ENCODE assay signal across 1 cellular context in the genomic region with DNA sequence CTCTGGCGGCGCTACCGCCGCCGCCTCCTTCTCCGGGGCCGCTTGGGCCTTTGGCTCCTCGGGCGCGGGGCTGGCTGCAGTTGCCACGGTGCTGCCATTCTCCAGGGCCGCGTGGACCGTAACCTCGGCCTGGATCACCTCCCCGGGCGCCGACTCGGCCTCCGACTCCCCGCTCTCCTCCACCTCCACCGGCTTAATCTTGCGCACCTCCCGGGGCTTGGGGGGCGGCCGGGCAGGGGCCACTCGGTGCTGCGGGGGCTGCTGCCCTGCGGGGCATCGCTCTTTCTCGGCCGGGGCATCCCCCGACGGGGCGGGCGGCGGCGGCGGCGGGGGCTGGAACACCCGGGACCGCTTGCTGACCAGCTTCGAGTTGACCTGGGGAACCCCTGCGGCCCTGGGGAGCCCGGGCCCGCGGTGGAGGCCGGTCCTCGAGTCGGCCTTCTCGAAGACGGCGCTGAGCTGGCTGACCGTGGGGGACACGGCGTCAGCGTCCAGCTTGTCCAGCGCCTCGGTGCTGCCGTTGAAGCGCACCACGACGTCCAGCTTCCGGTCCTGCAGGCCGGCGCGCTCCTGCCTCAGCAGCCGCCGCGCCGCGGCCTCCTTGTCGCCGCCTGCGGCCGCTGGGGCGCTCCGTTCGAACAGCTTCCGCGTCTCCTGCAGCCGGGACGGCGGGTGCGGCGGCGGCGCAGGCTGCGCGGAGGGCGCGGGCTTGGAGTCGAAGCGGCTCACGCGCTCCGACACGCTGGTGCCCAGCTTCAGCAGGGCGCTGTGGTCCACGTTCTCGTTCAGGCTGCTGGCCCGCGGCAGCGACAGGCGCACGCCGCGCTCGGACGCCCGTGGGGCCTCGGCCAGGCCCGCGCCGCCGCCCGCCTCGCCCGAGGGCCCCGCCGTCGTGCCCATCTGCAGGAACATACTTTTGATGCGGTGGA.
A peak's percentile ranks its signal among the peaks of the same experiment; 100 is the strongest.
TF ChIP-seq lines count a peak whose summit lies in the region.

No MANE protein-coding gene starts in this region.

TF ChIP-seq in HepG2, 621 proteins besides CTCF, POLR2A, EP300 and RAD21 (continued from another document and continues in another):
- TF ChIP-seq, protein P1, sequence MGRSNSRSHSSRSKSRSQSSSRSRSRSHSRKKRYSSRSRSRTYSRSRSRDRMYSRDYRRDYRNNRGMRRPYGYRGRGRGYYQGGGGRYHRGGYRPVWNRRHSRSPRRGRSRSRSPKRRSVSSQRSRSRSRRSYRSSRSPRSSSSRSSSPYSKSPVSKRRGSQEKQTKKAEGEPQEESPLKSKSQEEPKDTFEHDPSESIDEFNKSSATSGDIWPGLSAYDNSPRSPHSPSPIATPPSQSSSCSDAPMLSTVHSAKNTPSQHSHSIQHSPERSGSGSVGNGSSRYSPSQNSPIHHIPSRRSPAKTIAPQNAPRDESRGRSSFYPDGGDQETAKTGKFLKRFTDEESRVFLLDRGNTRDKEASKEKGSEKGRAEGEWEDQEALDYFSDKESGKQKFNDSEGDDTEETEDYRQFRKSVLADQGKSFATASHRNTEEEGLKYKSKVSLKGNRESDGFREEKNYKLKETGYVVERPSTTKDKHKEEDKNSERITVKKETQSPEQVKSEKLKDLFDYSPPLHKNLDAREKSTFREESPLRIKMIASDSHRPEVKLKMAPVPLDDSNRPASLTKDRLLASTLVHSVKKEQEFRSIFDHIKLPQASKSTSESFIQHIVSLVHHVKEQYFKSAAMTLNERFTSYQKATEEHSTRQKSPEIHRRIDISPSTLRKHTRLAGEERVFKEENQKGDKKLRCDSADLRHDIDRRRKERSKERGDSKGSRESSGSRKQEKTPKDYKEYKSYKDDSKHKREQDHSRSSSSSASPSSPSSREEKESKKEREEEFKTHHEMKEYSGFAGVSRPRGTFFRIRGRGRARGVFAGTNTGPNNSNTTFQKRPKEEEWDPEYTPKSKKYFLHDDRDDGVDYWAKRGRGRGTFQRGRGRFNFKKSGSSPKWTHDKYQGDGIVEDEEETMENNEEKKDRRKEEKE (IDR thresholded peaks at IDR 0.05) = no peak
- TF ChIP-seq ZNF296 (CRISPR knock-in tag; conservative IDR thresholded peaks at IDR 0.05) = no peak
- TF ChIP-seq ZNF251 (CRISPR knock-in tag; IDR thresholded peaks at IDR 0.05) = no peak
- TF ChIP-seq ZBTB42 (CRISPR knock-in tag; IDR thresholded peaks at IDR 0.05) = 0 out of 2 replicates have a peak, but pooled peaks have one; percentile 15
- TF ChIP-seq, protein P2, sequence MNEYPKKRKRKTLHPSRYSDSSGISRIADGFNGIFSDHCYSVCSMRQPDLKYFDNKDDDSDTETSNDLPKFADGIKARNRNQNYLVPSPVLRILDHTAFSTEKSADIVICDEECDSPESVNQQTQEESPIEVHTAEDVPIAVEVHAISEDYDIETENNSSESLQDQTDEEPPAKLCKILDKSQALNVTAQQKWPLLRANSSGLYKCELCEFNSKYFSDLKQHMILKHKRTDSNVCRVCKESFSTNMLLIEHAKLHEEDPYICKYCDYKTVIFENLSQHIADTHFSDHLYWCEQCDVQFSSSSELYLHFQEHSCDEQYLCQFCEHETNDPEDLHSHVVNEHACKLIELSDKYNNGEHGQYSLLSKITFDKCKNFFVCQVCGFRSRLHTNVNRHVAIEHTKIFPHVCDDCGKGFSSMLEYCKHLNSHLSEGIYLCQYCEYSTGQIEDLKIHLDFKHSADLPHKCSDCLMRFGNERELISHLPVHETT (CRISPR knock-in tag; conservative IDR thresholded peaks at IDR 0.05) = peak; percentile 54; the same call in 1 of the 2 replicates
- TF ChIP-seq ZNF572 (CRISPR knock-in tag; IDR thresholded peaks at IDR 0.05) = no peak
- TF ChIP-seq RAD51 (IDR thresholded peaks at IDR 0.05; ENCODE audit: borderline replicate concordance) = no peak
- peak; percentile 88; the same call in 1 of the 2 replicates for TF ChIP-seq ZIK1 (CRISPR knock-in tag; IDR thresholded peaks at IDR 0.05; ENCODE audit: borderline replicate concordance, low read depth)
- TF ChIP-seq ZNF569 (CRISPR knock-in tag; IDR thresholded peaks at IDR 0.05; ENCODE audit: borderline replicate concordance) = no peak
- no peak for TF ChIP-seq HDAC6 (IDR thresholded peaks at IDR 0.05; ENCODE audit: low read depth, low read length)
- TF ChIP-seq HCFC1 (IDR thresholded peaks at IDR 0.05; ENCODE audit: low read depth, low read length) = no peak
- peak; percentile 100 for TF ChIP-seq ZNF777 (CRISPR knock-in tag; IDR thresholded peaks at IDR 0.05)
- TF ChIP-seq, protein P3, sequence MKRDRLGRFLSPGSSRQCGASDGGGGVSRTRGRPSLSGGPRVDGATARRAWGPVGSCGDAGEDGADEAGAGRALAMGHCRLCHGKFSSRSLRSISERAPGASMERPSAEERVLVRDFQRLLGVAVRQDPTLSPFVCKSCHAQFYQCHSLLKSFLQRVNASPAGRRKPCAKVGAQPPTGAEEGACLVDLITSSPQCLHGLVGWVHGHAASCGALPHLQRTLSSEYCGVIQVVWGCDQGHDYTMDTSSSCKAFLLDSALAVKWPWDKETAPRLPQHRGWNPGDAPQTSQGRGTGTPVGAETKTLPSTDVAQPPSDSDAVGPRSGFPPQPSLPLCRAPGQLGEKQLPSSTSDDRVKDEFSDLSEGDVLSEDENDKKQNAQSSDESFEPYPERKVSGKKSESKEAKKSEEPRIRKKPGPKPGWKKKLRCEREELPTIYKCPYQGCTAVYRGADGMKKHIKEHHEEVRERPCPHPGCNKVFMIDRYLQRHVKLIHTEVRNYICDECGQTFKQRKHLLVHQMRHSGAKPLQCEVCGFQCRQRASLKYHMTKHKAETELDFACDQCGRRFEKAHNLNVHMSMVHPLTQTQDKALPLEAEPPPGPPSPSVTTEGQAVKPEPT (CRISPR knock-in tag; IDR thresholded peaks at IDR 0.05; ENCODE audit: low read depth) = peak; percentile 79; the same call in 1 of the 2 replicates
- no peak for TF ChIP-seq SP140L (CRISPR knock-in tag; IDR thresholded peaks at IDR 0.05; ENCODE audit: borderline replicate concordance)
- TF ChIP-seq ZNF121 (CRISPR knock-in tag; IDR thresholded peaks at IDR 0.05) = no peak
- no peak for TF ChIP-seq BHLHE40 (IDR thresholded peaks at IDR 0.05; ENCODE audit: low read length)
- no peak for TF ChIP-seq ZNF850 (CRISPR knock-in tag; conservative IDR thresholded peaks at IDR 0.05)
- TF ChIP-seq, protein P4, sequence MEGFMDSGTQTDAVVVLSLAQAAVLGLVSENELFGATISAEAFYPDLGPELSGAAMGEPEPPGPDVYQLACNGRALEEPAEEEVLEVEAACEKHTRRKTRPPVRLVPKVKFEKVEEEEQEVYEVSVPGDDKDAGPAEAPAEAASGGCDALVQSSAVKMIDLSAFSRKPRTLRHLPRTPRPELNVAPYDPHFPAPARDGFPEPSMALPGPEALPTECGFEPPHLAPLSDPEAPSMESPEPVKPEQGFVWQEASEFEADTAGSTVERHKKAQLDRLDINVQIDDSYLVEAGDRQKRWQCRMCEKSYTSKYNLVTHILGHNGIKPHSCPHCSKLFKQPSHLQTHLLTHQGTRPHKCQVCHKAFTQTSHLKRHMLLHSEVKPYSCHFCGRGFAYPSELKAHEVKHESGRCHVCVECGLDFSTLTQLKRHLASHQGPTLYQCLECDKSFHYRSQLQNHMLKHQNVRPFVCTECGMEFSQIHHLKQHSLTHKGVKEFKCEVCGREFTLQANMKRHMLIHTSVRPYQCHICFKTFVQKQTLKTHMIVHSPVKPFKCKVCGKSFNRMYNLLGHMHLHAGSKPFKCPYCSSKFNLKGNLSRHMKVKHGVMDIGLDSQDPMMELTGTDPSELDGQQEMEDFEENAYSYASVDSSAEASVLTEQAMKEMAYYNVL (CRISPR knock-in tag; IDR thresholded peaks at IDR 0.05; ENCODE audit: borderline replicate concordance) = 0 out of 2 replicates have a peak, but pooled peaks have one; percentile 54
- 0 out of 2 replicates have a peak, but pooled peaks have one; percentile 32 for TF ChIP-seq ZNF564 (CRISPR knock-in tag; IDR thresholded peaks at IDR 0.05)
- no peak for TF ChIP-seq WIZ (CRISPR knock-in tag; IDR thresholded peaks at IDR 0.05)
- no peak for TF ChIP-seq THYN1 (CRISPR knock-in tag; IDR thresholded peaks at IDR 0.05; ENCODE audit: borderline replicate concordance, low read depth)
- no peak for TF ChIP-seq ZNF816 (CRISPR knock-in tag; IDR thresholded peaks at IDR 0.05; ENCODE audit: borderline replicate concordance)
- TF ChIP-seq SNAPC2 (CRISPR knock-in tag; IDR thresholded peaks at IDR 0.05) = no peak; the same call in 1 of the 2 replicates
- TF ChIP-seq, protein P5, sequence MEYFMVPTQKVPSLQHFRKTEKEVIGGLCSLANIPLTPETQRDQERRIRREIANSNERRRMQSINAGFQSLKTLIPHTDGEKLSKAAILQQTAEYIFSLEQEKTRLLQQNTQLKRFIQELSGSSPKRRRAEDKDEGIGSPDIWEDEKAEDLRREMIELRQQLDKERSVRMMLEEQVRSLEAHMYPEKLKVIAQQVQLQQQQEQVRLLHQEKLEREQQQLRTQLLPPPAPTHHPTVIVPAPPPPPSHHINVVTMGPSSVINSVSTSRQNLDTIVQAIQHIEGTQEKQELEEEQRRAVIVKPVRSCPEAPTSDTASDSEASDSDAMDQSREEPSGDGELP (IDR thresholded peaks at IDR 0.05; ENCODE audit: borderline replicate concordance, low read depth) = no peak
- TF ChIP-seq, protein P6, sequence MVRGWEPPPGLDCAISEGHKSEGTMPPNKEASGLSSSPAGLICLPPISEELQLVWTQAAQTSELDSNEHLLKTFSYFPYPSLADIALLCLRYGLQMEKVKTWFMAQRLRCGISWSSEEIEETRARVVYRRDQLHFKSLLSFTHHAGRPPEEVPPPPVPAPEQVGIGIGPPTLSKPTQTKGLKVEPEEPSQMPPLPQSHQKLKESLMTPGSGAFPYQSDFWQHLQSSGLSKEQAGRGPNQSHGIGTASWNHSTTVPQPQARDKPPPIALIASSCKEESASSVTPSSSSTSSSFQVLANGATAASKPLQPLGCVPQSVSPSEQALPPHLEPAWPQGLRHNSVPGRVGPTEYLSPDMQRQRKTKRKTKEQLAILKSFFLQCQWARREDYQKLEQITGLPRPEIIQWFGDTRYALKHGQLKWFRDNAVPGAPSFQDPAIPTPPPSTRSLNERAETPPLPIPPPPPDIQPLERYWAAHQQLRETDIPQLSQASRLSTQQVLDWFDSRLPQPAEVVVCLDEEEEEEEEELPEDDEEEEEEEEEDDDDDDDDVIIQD (CRISPR knock-in tag; IDR thresholded peaks at IDR 0.05; ENCODE audit: low read depth) = no peak
- peak; percentile 64 for TF ChIP-seq ZMAT3 (CRISPR knock-in tag; conservative IDR thresholded peaks at IDR 0.05)
- peak; percentile 31; the same call in 1 of the 2 replicates for TF ChIP-seq PHF20 (CRISPR knock-in tag; IDR thresholded peaks at IDR 0.05)
- TF ChIP-seq, protein P7, sequence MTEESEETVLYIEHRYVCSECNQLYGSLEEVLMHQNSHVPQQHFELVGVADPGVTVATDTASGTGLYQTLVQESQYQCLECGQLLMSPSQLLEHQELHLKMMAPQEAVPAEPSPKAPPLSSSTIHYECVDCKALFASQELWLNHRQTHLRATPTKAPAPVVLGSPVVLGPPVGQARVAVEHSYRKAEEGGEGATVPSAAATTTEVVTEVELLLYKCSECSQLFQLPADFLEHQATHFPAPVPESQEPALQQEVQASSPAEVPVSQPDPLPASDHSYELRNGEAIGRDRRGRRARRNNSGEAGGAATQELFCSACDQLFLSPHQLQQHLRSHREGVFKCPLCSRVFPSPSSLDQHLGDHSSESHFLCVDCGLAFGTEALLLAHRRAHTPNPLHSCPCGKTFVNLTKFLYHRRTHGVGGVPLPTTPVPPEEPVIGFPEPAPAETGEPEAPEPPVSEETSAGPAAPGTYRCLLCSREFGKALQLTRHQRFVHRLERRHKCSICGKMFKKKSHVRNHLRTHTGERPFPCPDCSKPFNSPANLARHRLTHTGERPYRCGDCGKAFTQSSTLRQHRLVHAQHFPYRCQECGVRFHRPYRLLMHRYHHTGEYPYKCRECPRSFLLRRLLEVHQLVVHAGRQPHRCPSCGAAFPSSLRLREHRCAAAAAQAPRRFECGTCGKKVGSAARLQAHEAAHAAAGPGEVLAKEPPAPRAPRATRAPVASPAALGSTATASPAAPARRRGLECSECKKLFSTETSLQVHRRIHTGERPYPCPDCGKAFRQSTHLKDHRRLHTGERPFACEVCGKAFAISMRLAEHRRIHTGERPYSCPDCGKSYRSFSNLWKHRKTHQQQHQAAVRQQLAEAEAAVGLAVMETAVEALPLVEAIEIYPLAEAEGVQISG (CRISPR knock-in tag; IDR thresholded peaks at IDR 0.05) = peak; percentile 79
- TF ChIP-seq, protein P8, sequence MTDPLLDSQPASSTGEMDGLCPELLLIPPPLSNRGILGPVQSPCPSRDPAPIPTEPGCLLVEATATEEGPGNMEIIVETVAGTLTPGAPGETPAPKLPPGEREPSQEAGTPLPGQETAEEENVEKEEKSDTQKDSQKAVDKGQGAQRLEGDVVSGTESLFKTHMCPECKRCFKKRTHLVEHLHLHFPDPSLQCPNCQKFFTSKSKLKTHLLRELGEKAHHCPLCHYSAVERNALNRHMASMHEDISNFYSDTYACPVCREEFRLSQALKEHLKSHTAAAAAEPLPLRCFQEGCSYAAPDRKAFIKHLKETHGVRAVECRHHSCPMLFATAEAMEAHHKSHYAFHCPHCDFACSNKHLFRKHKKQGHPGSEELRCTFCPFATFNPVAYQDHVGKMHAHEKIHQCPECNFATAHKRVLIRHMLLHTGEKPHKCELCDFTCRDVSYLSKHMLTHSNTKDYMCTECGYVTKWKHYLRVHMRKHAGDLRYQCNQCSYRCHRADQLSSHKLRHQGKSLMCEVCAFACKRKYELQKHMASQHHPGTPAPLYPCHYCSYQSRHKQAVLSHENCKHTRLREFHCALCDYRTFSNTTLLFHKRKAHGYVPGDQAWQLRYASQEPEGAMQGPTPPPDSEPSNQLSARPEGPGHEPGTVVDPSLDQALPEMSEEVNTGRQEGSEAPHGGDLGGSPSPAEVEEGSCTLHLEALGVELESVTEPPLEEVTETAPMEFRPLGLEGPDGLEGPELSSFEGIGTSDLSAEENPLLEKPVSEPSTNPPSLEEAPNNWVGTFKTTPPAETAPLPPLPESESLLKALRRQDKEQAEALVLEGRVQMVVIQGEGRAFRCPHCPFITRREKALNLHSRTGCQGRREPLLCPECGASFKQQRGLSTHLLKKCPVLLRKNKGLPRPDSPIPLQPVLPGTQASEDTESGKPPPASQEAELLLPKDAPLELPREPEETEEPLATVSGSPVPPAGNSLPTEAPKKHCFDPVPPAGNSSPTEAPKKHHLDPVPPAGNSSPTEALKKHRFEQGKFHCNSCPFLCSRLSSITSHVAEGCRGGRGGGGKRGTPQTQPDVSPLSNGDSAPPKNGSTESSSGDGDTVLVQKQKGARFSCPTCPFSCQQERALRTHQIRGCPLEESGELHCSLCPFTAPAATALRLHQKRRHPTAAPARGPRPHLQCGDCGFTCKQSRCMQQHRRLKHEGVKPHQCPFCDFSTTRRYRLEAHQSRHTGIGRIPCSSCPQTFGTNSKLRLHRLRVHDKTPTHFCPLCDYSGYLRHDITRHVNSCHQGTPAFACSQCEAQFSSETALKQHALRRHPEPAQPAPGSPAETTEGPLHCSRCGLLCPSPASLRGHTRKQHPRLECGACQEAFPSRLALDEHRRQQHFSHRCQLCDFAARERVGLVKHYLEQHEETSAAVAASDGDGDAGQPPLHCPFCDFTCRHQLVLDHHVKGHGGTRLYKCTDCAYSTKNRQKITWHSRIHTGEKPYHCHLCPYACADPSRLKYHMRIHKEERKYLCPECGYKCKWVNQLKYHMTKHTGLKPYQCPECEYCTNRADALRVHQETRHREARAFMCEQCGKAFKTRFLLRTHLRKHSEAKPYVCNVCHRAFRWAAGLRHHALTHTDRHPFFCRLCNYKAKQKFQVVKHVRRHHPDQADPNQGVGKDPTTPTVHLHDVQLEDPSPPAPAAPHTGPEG (CRISPR knock-in tag; IDR thresholded peaks at IDR 0.05) = no peak; the same call in 1 of the 2 replicates
- no peak for TF ChIP-seq SRSF9 (IDR thresholded peaks at IDR 0.05; ENCODE audit: borderline replicate concordance, insufficient read depth, low read depth, low read length, poor library complexity, severe bottlenecking)
